Comparison of ENCODE assay signal across 9 cellular contexts in genomic region chr6:98839788-98840361, GRCh38. TPM values are rescaled to one million over a fixed set of nuclear protein-coding genes. Genes with fewer than 3 reads are reported as not detected.
DNase-seq lines count a peak whose midpoint lies in the region; ATAC-seq, FAIRE-seq and TF ChIP-seq lines count a peak whose summit lies in the region.
"Had no signal": no experiment of that assay in that cellular context is flagged by ENCODE, and none has a peak within 500 bp of the region (broad histone marks: within the 10 kb centered on the region; RNA-seq: fewer than 3 reads in every experiment).

No MANE protein-coding gene starts in this region.

- in situ Hi-C loops in K562 (cut with MboI) = loop anchor here (5.0 kb wide), 1 partner anchor 68 kb away; no protein-coding TSS in a partner anchor

- CTCF ChIA-PET in K562 (lab: Yijun Ruan, JAX; ENCODE audit: low intra/inter-chr PET ratio) = interaction anchor here (0.8 kb wide), 2 partner anchors 64 to 71 kb away, joined by 3 to 5 read pairs; no protein-coding TSS in a partner anchor

- TF ChIP-seq CTCF in LNCAP (IDR thresholded peaks at IDR 0.05) (peak; percentile 47), K562 (IDR thresholded peaks at IDR 0.05 in 2 of 3, conservative IDR thresholded peaks at IDR 0.05 in 1 of 3; ENCODE audit: insufficient read depth in 2 of 3, low read depth in 1 of 3, low read length in 3 of 3) (peak; percentile 39 to 68 (median 49); a peak in 5 of 6 replicates)

- intact Hi-C loops in K562 (cut with micrococcal nuclease) = loop anchor here (1.0 kb wide), 1 partner anchor 71 kb away; no protein-coding TSS in a partner anchor

- DNase-seq in Daoy (ENCODE audit: low read depth) = peak; percentile 43
- peak in 1 of 4 experiments; percentile 44 for DNase-seq in K562 (ENCODE audit: extremely low read depth in 1 of 4, low spot score in 3 of 4)
- DNase-seq in midbrain (lab: John Stamatoyannopoulos, UW) = peak; percentile 79
- DNase-seq in HuH-7 (ENCODE audit: low spot score) = no peak
- no peak for DNase-seq in cerebellar cortex (ENCODE audit: low spot score)

- no peaks in the 10 kb centered on the region for H3K9me1 ChIP-seq in K562 (ENCODE audit: control insufficient read depth, insufficient read depth, low read length)

- no peaks in the 10 kb centered on the region for H3K36me3 ChIP-seq in K562 (ENCODE audit: control insufficient read depth, insufficient read depth, low read length)

- no peak overlapping the region for H3K4me2 ChIP-seq in K562 (ENCODE audit: insufficient read depth, low read length)

- H3K9me3 ChIP-seq in K562 (replicated peaks; ENCODE audit: control insufficient read depth, insufficient read depth, low read depth, low read length) = no peaks in the 10 kb centered on the region

- peak; percentile 17 to 68; a peak in 2 of 4 replicates for TF ChIP-seq RAD21 in K562 (CRISPR knock-in tag; conservative IDR thresholded peaks at IDR 0.05 in 1 of 2, IDR thresholded peaks at IDR 0.05 in 1 of 2)

- H3K79me2 ChIP-seq in K562 (ENCODE audit: control insufficient read depth, insufficient read depth, low read length) = no peaks in the 10 kb centered on the region; the same call in 2 of the 3 replicates

- BruUV-seq in K562 (replicated peaks; lab: Mats Ljungman, UMichigan) = no TSS peak

- TF ChIP-seq EP300 in K562 (IDR thresholded peaks at IDR 0.05; ENCODE audit: low read length) = no peak

- no peak overlapping the region for H3K9ac ChIP-seq in K562 (ENCODE audit: insufficient read depth in 1 of 2, low read depth in 2 of 2, low read length in 2 of 2)

- no peak overlapping the region for H3K27ac ChIP-seq in K562 (ENCODE audit: extremely low read depth, low read depth, low read length)

- TF ChIP-seq POLR2A in K562 (conservative IDR thresholded peaks at IDR 0.05) = no peak

- 19% methylated on average over 5 of the region's 5 CpGs for WGBS in K562 (ENCODE audit: insufficient coverage, low coverage, missing lambda C conversion rate)

- POLR2A ChIA-PET in K562 (lab: Yijun Ruan, JAX) = no interaction called here

- H3K4me3 ChIP-seq in K562 = no peak overlapping the region

- H3K4me1 ChIP-seq in K562 (replicated peaks in 1 of 2; ENCODE audit: control insufficient read depth in 2 of 2, insufficient read depth in 2 of 2, low read length in 2 of 2) = peaks cover 0 to 19% of the 10 kb centered on the region in 2 experiments; a peak in 4 of 5 replicates

- peak; percentile 52 for ATAC-seq in K562
- ATAC-seq in activated CD4-positive, CD25-positive, alpha-beta regulatory T cell treated with anti-CD3 and anti-CD28 coated beads, Interleukin-2, amount 50 U/mL, for 24 hours = no peak
- no peak for ATAC-seq in GM18858 (IDR thresholded peaks at IDR 0.05; ENCODE audit: unreplicated experiment)

- peak; percentile 40 for FAIRE-seq in K562 (lab: Jason Lieb, UNC)

- no peaks in the 10 kb centered on the region for H4K20me1 ChIP-seq in K562 (replicated peaks; ENCODE audit: control insufficient read depth, insufficient read depth, low read length)

- H2AFZ ChIP-seq in K562 (ENCODE audit: low read depth, low read length) = no peak overlapping the region

- H3K27me3 ChIP-seq in K562 (ENCODE audit: control insufficient read depth in 2 of 2, insufficient read depth in 2 of 2, low read length in 2 of 2) = peaks cover 0 to 25% of the 10 kb centered on the region in 2 experiments; a peak in 2 of 5 replicates

TF ChIP-seq in K562, 482 proteins besides CTCF, POLR2A, EP300 and RAD21:
- TF ChIP-seq, protein P1, sequence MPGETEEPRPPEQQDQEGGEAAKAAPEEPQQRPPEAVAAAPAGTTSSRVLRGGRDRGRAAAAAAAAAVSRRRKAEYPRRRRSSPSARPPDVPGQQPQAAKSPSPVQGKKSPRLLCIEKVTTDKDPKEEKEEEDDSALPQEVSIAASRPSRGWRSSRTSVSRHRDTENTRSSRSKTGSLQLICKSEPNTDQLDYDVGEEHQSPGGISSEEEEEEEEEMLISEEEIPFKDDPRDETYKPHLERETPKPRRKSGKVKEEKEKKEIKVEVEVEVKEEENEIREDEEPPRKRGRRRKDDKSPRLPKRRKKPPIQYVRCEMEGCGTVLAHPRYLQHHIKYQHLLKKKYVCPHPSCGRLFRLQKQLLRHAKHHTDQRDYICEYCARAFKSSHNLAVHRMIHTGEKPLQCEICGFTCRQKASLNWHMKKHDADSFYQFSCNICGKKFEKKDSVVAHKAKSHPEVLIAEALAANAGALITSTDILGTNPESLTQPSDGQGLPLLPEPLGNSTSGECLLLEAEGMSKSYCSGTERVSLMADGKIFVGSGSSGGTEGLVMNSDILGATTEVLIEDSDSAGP (CRISPR knock-in tag; IDR thresholded peaks at IDR 0.05) = no peak
- TF ChIP-seq SMC3 (conservative IDR thresholded peaks at IDR 0.05; ENCODE audit: insufficient read depth, low read depth, low read length) (peak; percentile 33; the same call in 1 of the 2 replicates), SMAD3 (CRISPR knock-in tag; conservative IDR thresholded peaks at IDR 0.05) (no peak), TCF15 (CRISPR knock-in tag; IDR thresholded peaks at IDR 0.05) (no peak)

RNA-seq across cellular contexts. Expression of gene POU3F2, which starts 5.5 kb away (rescaled TPM):
- total RNA-seq in Daoy (2014; rRNA removed; shearing (Covaris generic)) = 0.63 and 0.77 TPM in 2 replicates
- 0.74 and 0.99 TPM in 2 replicates for total RNA-seq in K562 (2011; cell fraction: chromatin; rRNA removed; ENCODE audit: low replicate concordance)
- total RNA-seq in K562 (2011; cell fraction: nucleolus; rRNA removed) = 0.53 and 0.67 TPM in 2 replicates
- total RNA-seq in K562 (2011; cell fraction: nucleoplasm; rRNA removed) = 1.2 and 1.6 TPM in 2 replicates
- 0.36 and 0.37 TPM in 2 replicates for total RNA-seq in K562 (2014; rRNA removed)
- total RNA-seq in K562 (2014; rRNA removed; fragmentation: Illumina TruSeq; extraction: Trizol) = 0.19 and 0.36 TPM in 2 replicates
- 0.40 and 0.45 TPM in 2 replicates for total RNA-seq in K562 (2015; rRNA removed; fragmentation: Illumina TruSeq; extraction: Trizol)
- 0.29 and 0.44 TPM in 2 replicates for total RNA-seq in K562 (2021)
- polyA plus RNA-seq in K562 (2011; rRNA removed) = 0.46 and 0.70 TPM in 2 replicates
- polyA plus RNA-seq in K562 (2011; cell fraction: cytosol; rRNA removed) = 0.31 and 0.34 TPM in 2 replicates
- polyA plus RNA-seq in K562 (2011; cell fraction: nucleus; rRNA removed) = 0.27 and 0.62 TPM in 2 replicates
- 0.11 and 0.25 TPM in 2 replicates for polyA plus RNA-seq in K562 (2012)
- polyA plus RNA-seq in K562 (2014; fragmentation: Illumina TruSeq; extraction: Trizol) = 0.15 and 0.30 TPM in 2 replicates
- under 1 TPM; 0.08 to 0.10 TPM for polyA plus RNA-seq in K562 (2014; fragmentation: Nextera tagmentation; extraction: Ambion mirVana)
- polyA plus RNA-seq in K562 (2014; rRNA removed) = 0.16 and 0.23 TPM in 2 replicates
- 0.32 and 0.84 TPM in 2 replicates for polyA minus RNA-seq in K562 (2011; rRNA and poly(A)+ RNA removed)
- polyA minus RNA-seq in K562 (2011; cell fraction: cytosol; rRNA and poly(A)+ RNA removed) = 0.48 and 1.1 TPM in 2 replicates
- 0.54 and 1.3 TPM in 2 replicates for polyA minus RNA-seq in K562 (2011; cell fraction: nucleus; rRNA and poly(A)+ RNA removed)
- polyA plus RNA-seq: IgD-negative memory B cell had no signal

Comparison
In these comparisons a context has a peak if more than half of its experiments do, and no peak if none do; other contexts are left out.
1. DNase-seq: peak in Daoy (single experiment) and midbrain (single experiment); none in HuH-7 (single experiment) and cerebellar cortex (single experiment).